Comparison of ENCODE assay signal across 18 cellular contexts in the genomic region with DNA sequence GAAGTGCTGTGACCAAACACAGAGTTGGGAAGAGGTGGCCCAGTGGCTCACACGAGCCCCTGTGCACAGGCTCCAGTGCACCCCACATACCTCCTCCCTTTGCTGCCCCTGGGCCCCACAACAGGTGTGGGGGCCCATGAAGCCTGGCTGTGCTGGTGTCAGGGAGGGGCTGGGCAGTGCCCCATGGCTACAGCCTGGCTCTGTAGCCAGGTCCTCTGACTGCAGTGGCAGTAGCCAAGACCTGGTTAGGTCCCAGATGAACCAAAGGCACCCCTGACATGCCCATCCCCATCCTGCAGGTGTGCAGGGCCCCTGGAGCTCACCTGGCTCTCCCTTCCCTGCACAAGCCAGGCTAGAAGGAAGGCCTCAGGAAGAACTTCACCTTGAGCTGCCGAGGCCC.
DNase-seq lines count a peak whose midpoint lies in the region; ATAC-seq and TF ChIP-seq lines count a peak whose summit lies in the region.
"Had no signal": no experiment of that assay in that cellular context is flagged by ENCODE, and none has a peak within 500 bp of the region (broad histone marks: within the 10 kb centered on the region; RNA-seq: fewer than 3 reads in every experiment).

No MANE protein-coding gene starts in this region.

- no peak for TF ChIP-seq EP300 in stomach (IDR thresholded peaks at IDR 0.05)

- WGBS in stomach, 5 donors, result 52 to 67% (median 65%) methylated on average over 1 to 2 of the region's 2 CpGs

- no peak for TF ChIP-seq CTCF in stomach (IDR thresholded peaks at IDR 0.05)

- no peaks in the 10 kb centered on the region for H3K36me3 ChIP-seq in stomach
- H3K36me3 ChIP-seq: BLaER1 had no signal

- no peaks in the 10 kb centered on the region for H3K9me3 ChIP-seq in stomach
- H3K9me3 ChIP-seq: Caco-2 had no signal

- H3K4me3 ChIP-seq in stomach, result no peak overlapping the region
- H3K4me3 ChIP-seq: BLaER1, GM23248 had no signal

- intact Hi-C loops in posterior vena cava (cut with DNase I) (loop anchor here in 1 of 2 donors (10.0 kb wide), 1 partner anchor 365 kb away; no protein-coding TSS in a partner anchor), stomach (cut with DNase I; ENCODE audit: low total_unique reads) (no loop called here)

- ATAC-seq in HG03280 (IDR thresholded peaks at IDR 0.05; ENCODE audit: unreplicated experiment) (no peak), GM21526 (IDR thresholded peaks at IDR 0.05; ENCODE audit: low FRiP score, unreplicated experiment) (no peak)
- ATAC-seq: CD8-positive, alpha-beta T cell had no signal

- no peak overlapping the region for H3K27ac ChIP-seq in stomach
- H3K27ac ChIP-seq: 22Rv1, BLaER1, C4-2B, GM23248 had no signal

- TF ChIP-seq POLR2A in stomach (IDR thresholded peaks at IDR 0.05), result no peak

- no peaks in the 10 kb centered on the region for H3K4me1 ChIP-seq in stomach
- H3K4me1 ChIP-seq: Caco-2 had no signal

- DNase-seq in activated T-cell treated with anti-CD3 and anti-CD28 coated beads, Interleukin-2, amount 50 U/mL, for 1 hour, result peak; percentile 3
- DNase-seq in activated T-cell treated with anti-CD3 and anti-CD28 coated beads, Interleukin-2, amount 50 U/mL, for 48 hours, result no peak
- DNase-seq in posterior vena cava (ENCODE audit: low spot score) (peak; percentile 36), stomach (peak; percentile 5)
- no peak for DNase-seq in activated naive CD4-positive, alpha-beta T cell (lab: John Stamatoyannopoulos, UW)
- DNase-seq: Caco-2; CD4-positive, CD25-positive, alpha-beta regulatory T cell; CD8-positive, alpha-beta T cell; DMS153; DND-41; GM23248; H7; HCEC 1CT had no signal

- peaks cover 0 to 9% (median 0%) of the 10 kb centered on the region in 3 donors for H3K27me3 ChIP-seq in stomach
- H3K27me3 ChIP-seq: BLaER1 had no signal

Comparison
In these comparisons a context has a peak if more than half of its experiments do, and no peak if none do; other contexts are left out.
1. DNase-seq: peak in activated T-cell treated with anti-CD3 and anti-CD28 coated beads, Interleukin-2, amount 50 U/mL, for 1 hour (single experiment), posterior vena cava (single experiment) and stomach (single experiment); none in activated T-cell treated with anti-CD3 and anti-CD28 coated beads, Interleukin-2, amount 50 U/mL, for 48 hours (0 of 2) and activated naive CD4-positive, alpha-beta T cell (0 of 4).